In the genomic region with DNA sequence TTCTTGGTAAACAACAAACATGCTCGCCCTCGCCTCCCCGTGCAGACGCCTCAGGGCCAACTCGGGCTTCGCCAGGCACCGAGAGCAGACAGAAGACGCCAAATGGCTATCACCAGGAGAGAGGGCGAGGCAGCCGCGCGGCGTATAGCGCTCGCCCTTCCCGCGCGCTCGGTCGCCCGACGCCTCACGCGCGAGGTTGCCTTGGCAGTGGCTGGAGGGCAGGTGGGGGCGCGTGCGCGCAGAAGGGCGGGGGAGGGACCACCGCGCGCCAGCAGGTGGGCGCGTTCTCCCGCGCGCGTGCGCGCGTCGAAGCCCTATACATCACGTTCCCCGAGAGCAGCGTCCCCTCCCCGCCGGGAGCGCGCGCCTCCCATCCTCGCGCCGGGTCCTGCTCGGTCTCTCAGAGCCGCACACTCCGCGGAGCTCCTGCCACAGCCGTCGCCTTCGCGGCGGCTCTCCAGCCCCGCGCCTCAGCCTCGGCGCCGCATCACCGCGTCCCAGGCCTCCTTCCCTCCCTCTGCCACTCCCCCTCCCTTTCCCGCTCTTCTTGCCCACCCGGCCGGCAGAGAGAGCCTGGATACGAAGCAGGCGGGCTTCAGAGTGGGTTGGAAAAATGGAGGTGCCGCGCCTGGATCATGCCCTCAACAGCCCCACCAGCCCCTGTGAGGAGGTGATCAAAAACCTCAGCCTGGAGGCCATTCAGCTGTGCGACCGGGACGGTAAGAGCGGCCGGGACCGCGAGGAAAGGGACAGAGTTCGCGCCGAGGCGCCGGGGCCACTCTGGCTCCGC, we compare ENCODE assay signal across 1 cellular context.
TF ChIP-seq lines count a peak whose summit lies in the region.

TSS of gene PHYHIPL (plus strand) at position 403 of the 790 bp plus-strand sequence. CDS start at position 614, 211 bp downstream.

TF ChIP-seq in WTC11, 78 proteins besides CTCF, POLR2A, EP300 and RAD21 (continued from another document):
- TF ChIP-seq AFF4 (CRISPR knock-in tag; IDR thresholded peaks at IDR 0.05; ENCODE audit: borderline replicate concordance) = peak; percentile 24; the same call in 1 of the 2 replicates
- TF ChIP-seq, protein P1, sequence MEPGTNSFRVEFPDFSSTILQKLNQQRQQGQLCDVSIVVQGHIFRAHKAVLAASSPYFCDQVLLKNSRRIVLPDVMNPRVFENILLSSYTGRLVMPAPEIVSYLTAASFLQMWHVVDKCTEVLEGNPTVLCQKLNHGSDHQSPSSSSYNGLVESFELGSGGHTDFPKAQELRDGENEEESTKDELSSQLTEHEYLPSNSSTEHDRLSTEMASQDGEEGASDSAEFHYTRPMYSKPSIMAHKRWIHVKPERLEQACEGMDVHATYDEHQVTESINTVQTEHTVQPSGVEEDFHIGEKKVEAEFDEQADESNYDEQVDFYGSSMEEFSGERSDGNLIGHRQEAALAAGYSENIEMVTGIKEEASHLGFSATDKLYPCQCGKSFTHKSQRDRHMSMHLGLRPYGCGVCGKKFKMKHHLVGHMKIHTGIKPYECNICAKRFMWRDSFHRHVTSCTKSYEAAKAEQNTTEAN (CRISPR knock-in tag; IDR thresholded peaks at IDR 0.05) = no peak; the same call in 1 of the 2 replicates
- no peak for TF ChIP-seq ZNF263 (CRISPR knock-in tag; IDR thresholded peaks at IDR 0.05; ENCODE audit: low read depth)
- no peak for TF ChIP-seq JAZF1 (CRISPR knock-in tag; IDR thresholded peaks at IDR 0.05)
- no peak for TF ChIP-seq IRF2 (CRISPR knock-in tag; IDR thresholded peaks at IDR 0.05; ENCODE audit: borderline replicate concordance, low read depth)
- peak; percentile 59 for TF ChIP-seq FOXK1 (CRISPR knock-in tag; IDR thresholded peaks at IDR 0.05)
- 0 out of 2 replicates have a peak, but pooled peaks have one; percentile 48 for TF ChIP-seq TP53 (CRISPR knock-in tag; IDR thresholded peaks at IDR 0.05)
- TF ChIP-seq STAT6 (CRISPR knock-in tag; conservative IDR thresholded peaks at IDR 0.05; ENCODE audit: low read depth) = no peak; the same call in 1 of the 2 replicates
- TF ChIP-seq, protein P2, sequence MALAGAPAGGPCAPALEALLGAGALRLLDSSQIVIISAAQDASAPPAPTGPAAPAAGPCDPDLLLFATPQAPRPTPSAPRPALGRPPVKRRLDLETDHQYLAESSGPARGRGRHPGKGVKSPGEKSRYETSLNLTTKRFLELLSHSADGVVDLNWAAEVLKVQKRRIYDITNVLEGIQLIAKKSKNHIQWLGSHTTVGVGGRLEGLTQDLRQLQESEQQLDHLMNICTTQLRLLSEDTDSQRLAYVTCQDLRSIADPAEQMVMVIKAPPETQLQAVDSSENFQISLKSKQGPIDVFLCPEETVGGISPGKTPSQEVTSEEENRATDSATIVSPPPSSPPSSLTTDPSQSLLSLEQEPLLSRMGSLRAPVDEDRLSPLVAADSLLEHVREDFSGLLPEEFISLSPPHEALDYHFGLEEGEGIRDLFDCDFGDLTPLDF (CRISPR knock-in tag; IDR thresholded peaks at IDR 0.05) = 0 out of 2 replicates have a peak, but pooled peaks have one; percentile 40
- TF ChIP-seq, protein P3, sequence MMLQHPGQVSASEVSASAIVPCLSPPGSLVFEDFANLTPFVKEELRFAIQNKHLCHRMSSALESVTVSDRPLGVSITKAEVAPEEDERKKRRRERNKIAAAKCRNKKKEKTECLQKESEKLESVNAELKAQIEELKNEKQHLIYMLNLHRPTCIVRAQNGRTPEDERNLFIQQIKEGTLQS (CRISPR knock-in tag; conservative IDR thresholded peaks at IDR 0.05) = no peak; the same call in 1 of the 2 replicates
- no peak for TF ChIP-seq NR2C2 (CRISPR knock-in tag; IDR thresholded peaks at IDR 0.05)
- TF ChIP-seq JUN (CRISPR knock-in tag; IDR thresholded peaks at IDR 0.05) = peak; percentile 75; the same call in 1 of the 2 replicates
